1 cellular context compared by ENCODE assay signal in the genomic region with DNA sequence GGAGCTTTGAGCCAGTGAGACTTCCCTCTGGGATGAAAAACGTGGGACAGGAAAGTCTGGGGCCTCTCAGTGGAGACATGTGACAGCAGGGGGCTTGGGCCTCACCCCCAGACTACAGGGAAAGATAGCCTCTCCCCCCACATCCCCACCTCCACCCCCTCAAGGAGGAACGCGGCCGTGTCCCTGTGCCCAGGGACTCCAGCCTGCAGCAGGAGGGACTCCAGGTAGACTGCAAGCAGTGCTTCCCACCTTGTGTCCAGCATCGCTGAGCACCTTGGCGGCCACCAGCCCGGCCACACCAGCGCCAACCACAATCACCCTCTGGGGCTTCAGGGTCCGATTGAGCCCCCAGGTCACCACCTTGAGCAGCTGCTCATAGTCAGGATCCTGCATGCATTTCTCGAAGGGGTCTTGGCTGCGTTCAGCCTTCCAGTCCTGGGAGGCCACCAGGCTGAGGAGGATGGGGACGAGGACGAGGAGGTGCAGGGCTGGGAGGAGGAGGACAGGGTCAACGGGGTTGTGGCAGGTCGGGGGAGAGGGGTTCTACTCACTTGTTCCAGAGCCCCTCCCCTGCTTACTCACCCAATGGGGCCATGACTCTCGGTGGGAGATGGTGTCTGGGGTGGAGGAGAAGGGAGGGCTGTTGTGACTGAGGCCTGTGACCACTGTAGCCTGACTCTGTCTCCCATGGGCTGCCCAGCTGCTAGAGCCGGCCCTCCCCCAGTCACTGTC.
TF ChIP-seq lines count a peak whose summit lies in the region.

No MANE protein-coding gene starts in this region.

TF ChIP-seq in SK-N-SH treated with all-trans-retinoic acid at 6 μM for 48 hours, 23 proteins besides CTCF, POLR2A, EP300 and RAD21 (continued from another document):
- TF ChIP-seq, protein P1, sequence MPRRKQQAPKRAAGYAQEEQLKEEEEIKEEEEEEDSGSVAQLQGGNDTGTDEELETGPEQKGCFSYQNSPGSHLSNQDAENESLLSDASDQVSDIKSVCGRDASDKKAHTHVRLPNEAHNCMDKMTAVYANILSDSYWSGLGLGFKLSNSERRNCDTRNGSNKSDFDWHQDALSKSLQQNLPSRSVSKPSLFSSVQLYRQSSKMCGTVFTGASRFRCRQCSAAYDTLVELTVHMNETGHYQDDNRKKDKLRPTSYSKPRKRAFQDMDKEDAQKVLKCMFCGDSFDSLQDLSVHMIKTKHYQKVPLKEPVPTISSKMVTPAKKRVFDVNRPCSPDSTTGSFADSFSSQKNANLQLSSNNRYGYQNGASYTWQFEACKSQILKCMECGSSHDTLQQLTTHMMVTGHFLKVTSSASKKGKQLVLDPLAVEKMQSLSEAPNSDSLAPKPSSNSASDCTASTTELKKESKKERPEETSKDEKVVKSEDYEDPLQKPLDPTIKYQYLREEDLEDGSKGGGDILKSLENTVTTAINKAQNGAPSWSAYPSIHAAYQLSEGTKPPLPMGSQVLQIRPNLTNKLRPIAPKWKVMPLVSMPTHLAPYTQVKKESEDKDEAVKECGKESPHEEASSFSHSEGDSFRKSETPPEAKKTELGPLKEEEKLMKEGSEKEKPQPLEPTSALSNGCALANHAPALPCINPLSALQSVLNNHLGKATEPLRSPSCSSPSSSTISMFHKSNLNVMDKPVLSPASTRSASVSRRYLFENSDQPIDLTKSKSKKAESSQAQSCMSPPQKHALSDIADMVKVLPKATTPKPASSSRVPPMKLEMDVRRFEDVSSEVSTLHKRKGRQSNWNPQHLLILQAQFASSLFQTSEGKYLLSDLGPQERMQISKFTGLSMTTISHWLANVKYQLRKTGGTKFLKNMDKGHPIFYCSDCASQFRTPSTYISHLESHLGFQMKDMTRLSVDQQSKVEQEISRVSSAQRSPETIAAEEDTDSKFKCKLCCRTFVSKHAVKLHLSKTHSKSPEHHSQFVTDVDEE (CRISPR knock-in tag; IDR thresholded peaks at IDR 0.05) = no peak
- TF ChIP-seq TOX (CRISPR knock-in tag; IDR thresholded peaks at IDR 0.05; ENCODE audit: borderline replicate concordance) = no peak
- no peak for TF ChIP-seq BACH2 (CRISPR knock-in tag; IDR thresholded peaks at IDR 0.05; ENCODE audit: borderline replicate concordance)
